Comparison of ENCODE assay signal across 13 cellular contexts in the genomic region with DNA sequence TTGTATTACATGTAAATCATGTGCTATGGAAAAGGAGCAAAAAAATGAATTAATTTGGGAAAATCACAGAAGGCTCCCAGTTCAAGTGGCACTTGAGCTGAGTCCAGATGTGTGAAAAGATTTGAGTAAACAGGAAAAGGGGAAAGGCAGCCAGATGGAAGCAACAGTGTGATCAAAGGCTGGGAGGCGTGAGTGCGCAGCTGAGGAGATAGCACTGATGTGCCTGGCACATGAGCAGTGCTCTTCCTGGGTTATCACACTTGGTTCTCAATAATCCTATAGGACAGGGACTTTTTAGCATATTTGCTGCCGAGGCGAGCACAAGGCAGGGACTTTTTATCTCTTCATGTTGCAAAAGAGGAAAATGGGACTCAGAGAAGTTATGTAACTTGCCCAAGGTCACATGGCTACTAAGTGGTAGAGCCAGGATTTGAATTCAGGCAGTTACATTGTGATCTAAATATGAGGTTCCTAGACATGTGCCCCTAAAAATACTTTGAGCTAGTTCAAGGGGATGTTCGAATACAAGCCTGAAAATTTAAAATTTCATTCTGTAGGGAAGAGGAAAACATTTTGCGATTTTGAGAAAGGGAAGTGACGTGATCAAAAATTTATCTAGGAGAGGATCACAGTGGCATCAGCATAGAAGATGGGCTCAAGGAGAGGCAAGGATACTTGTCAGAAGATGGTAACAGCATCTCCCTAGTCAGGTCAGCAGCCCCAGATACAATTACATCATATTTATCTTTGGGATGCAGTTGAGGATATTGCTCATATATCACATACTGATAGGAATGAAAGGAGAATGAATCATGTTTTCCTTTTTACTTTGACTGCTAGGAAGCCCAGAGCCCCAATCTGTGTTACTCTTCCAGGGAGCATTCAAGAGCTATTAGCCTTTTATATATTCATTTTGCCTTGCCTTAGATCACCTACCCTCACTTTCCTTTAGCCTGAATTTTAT. TPM values are rescaled to one million over a fixed set of nuclear protein-coding genes. Genes with fewer than 3 reads are reported as not detected.
DNase-seq lines count a peak whose midpoint lies in the region; ATAC-seq and TF ChIP-seq lines count a peak whose summit lies in the region.
"Had no signal": no experiment of that assay in that cellular context is flagged by ENCODE, and none has a peak within 500 bp of the region (broad histone marks: within the 10 kb centered on the region; RNA-seq: fewer than 3 reads in every experiment).

No MANE protein-coding gene starts in this region.

- ATAC-seq in GM21390 (IDR thresholded peaks at IDR 0.05; ENCODE audit: unreplicated experiment) = no peak
- ATAC-seq: body of pancreas; stimulated activated naive B cell treated with anti-CD40 and anti-IgM and Interleukin-4, amounts not matched to agents 10 μg/mL and 1 μg/mL and 100 μg/mL, for 72 hours had no signal

- H3K9me2 ChIP-seq in OCI-LY7 (ENCODE audit: insufficient read depth, low read length) = no peaks in the 10 kb centered on the region

- intact Hi-C loops in OCI-LY7 (cut with micrococcal nuclease; ENCODE audit: unreplicated experiment) = no loop called here

- H3K9me3 ChIP-seq in OCI-LY7 (ENCODE audit: low read length) = no peaks in the 10 kb centered on the region; the same call in 1 of the 2 replicates
- H3K9me3 ChIP-seq: body of pancreas had no signal

- H3K4me3 ChIP-seq in OCI-LY7 (ENCODE audit: low read depth, low read length, poor library complexity, severe bottlenecking) (no peak overlapping the region), fibroblast of pulmonary artery (replicated peaks; ENCODE audit: low read depth, low read length) (no peak overlapping the region)
- H3K4me3 ChIP-seq: body of pancreas had no signal

- no peaks in the 10 kb centered on the region for H3K9me3 Mint-ChIP-seq in osteocyte (ENCODE audit: unreplicated experiment)
- H3K9me3 Mint-ChIP-seq: stimulated activated naive B cell treated with anti-CD40 and anti-IgM and Interleukin-4, amounts not matched to agents 10 μg/mL and 1 μg/mL and 100 μg/mL, for 72 hours had no signal

- H3K27ac Mint-ChIP-seq in osteocyte (ENCODE audit: unreplicated experiment) = no peak overlapping the region
- H3K27ac Mint-ChIP-seq: stimulated activated naive B cell treated with anti-CD40 and anti-IgM and Interleukin-4, amounts not matched to agents 10 μg/mL and 1 μg/mL and 100 μg/mL, for 72 hours had no signal

- H3K27me3 Mint-ChIP-seq in osteocyte (ENCODE audit: unreplicated experiment) = no peaks in the 10 kb centered on the region
- H3K27me3 Mint-ChIP-seq: stimulated activated naive B cell treated with anti-CD40 and anti-IgM and Interleukin-4, amounts not matched to agents 10 μg/mL and 1 μg/mL and 100 μg/mL, for 72 hours had no signal

- TF ChIP-seq CTCF in OCI-LY7 (conservative IDR thresholded peaks at IDR 0.05; ENCODE audit: low read length) (no peak), fibroblast of pulmonary artery (IDR thresholded peaks at IDR 0.05; ENCODE audit: low read length, missing control alignments) (no peak), osteocyte (IDR thresholded peaks at IDR 0.05) (no peak)

- peaks cover 60% of the 10 kb centered on the region for H3K4me1 ChIP-seq in OCI-LY7 (ENCODE audit: insufficient read depth, low read length, poor library complexity, severe bottlenecking)
- H3K4me1 ChIP-seq: body of pancreas had no signal

- DNase-seq in SHP77 treated with DMSO at 0.1 percent for 48 hours (lab: John Stamatoyannopoulos, UW) = peak; percentile 17
- DNase-seq in SHP77 (lab: John Stamatoyannopoulos, UW) = no peak
- no peak for DNase-seq in OCI-LY7 (ENCODE audit: low spot score)
- peak; percentile 75 for DNase-seq in fibroblast of pulmonary artery (ENCODE audit: low read depth)
- DNase-seq in superior temporal gyrus (ENCODE audit: extremely low spot score) = peak; percentile 81
- DNase-seq in osteocyte (ENCODE audit: extremely low spot score, unreplicated experiment) = no peak
- no peak for DNase-seq in NCI-H510A treated with DMSO at 0.1 percent for 48 hours (lab: John Stamatoyannopoulos, UW)
- DNase-seq: activated CD8-positive, alpha-beta memory T cell treated with anti-CD3 and anti-CD28 coated beads, Interleukin-2, amount 50 U/mL, for 48 hours; body of pancreas; NCI-H2081 treated with DMSO at 0.1 percent for 48 hours; stimulated activated naive B cell treated with anti-CD40 and anti-IgM and Interleukin-4, amounts not matched to agents 10 μg/mL and 1 μg/mL and 100 μg/mL, for 72 hours had no signal

- H4K20me1 ChIP-seq in OCI-LY7 (ENCODE audit: insufficient read depth, low read length) = no peaks in the 10 kb centered on the region

- no peaks in the 10 kb centered on the region; the same call in 1 of the 2 replicates for H3K36me3 ChIP-seq in OCI-LY7 (ENCODE audit: insufficient read depth, low read length)

- no peak overlapping the region for H3K4me3 Mint-ChIP-seq in osteocyte (ENCODE audit: unreplicated experiment)
- H3K4me3 Mint-ChIP-seq: stimulated activated naive B cell treated with anti-CD40 and anti-IgM and Interleukin-4, amounts not matched to agents 10 μg/mL and 1 μg/mL and 100 μg/mL, for 72 hours had no signal

- H3K27ac ChIP-seq in OCI-LY7 (ENCODE audit: low read depth, low read length, poor library complexity, severe bottlenecking) = no peak overlapping the region
- H3K27ac ChIP-seq: body of pancreas, HL-60 had no signal

- H2AFZ ChIP-seq in OCI-LY7 (ENCODE audit: low read length) = no peak overlapping the region

- H3K36me3 Mint-ChIP-seq in osteocyte (ENCODE audit: unreplicated experiment) = no peaks in the 10 kb centered on the region
- H3K36me3 Mint-ChIP-seq: stimulated activated naive B cell treated with anti-CD40 and anti-IgM and Interleukin-4, amounts not matched to agents 10 μg/mL and 1 μg/mL and 100 μg/mL, for 72 hours had no signal

- CTCF ChIA-PET in OCI-LY7 (lab: Charles Lee; ENCODE audit: unreplicated experiment) = no interaction called here

- peaks cover 57% of the 10 kb centered on the region for H3K4me1 Mint-ChIP-seq in osteocyte (ENCODE audit: unreplicated experiment)

- peaks cover 14% of the 10 kb centered on the region; the same call in 1 of the 2 replicates for H3K79me2 ChIP-seq in OCI-LY7 (ENCODE audit: insufficient read depth, low read depth, low read length)

- POLR2A ChIA-PET in OCI-LY7 (lab: Charles Lee) = interaction anchor here (1.2 kb wide), 1 partner anchor 29 kb away, joined by 4 read pairs; no protein-coding TSS in a partner anchor

- no TSS peak for BruUV-seq in OCI-LY7 (replicated peaks; lab: Mats Ljungman, UMichigan)

- peak overlapping the region; percentile 15; the same call in 1 of the 2 replicates for H3K4me2 ChIP-seq in OCI-LY7 (ENCODE audit: low read length)

RNA-seq across cellular contexts. Expression of gene CORO2B, which starts 39.8 kb away (rescaled TPM):
- 11.3 and 12.5 TPM in 2 replicates for total RNA-seq in OCI-LY7 (2014; rRNA removed; shearing (Covaris generic))
- total RNA-seq in OCI-LY7 (2022) = 7.4 and 10.5 TPM in 2 replicates
- 21.8 and 22.6 TPM in 2 replicates for total RNA-seq in osteocyte

Comparison
In these comparisons a context has a peak if more than half of its experiments do, and no peak if none do; other contexts are left out.
1. DNase-seq: peak in SHP77 treated with DMSO at 0.1 percent for 48 hours (single experiment), fibroblast of pulmonary artery (single experiment) and superior temporal gyrus (single experiment); none in SHP77 (0 of 2), OCI-LY7 (single experiment), osteocyte (single experiment) and NCI-H510A treated with DMSO at 0.1 percent for 48 hours (single experiment).